ENCODE assay signal across 21 cellular contexts in genomic region chr2:119879502-119879901, GRCh38.
DNase-seq lines count a peak whose midpoint lies in the region; ATAC-seq, FAIRE-seq and TF ChIP-seq lines count a peak whose summit lies in the region.
"Had no signal": no experiment of that assay in that cellular context is flagged by ENCODE, and none has a peak within 500 bp of the region (broad histone marks: within the 10 kb centered on the region; RNA-seq: fewer than 3 reads in every experiment).

No MANE protein-coding gene starts in this region.

- DNase-seq in NCI-H2171 treated with DMSO at 0.1 percent for 48 hours (lab: John Stamatoyannopoulos, UW) (peak; percentile 11), NCI-H2171 (lab: John Stamatoyannopoulos, UW) (no peak), H54 (ENCODE audit: insufficient read length, low spot score) (no peak), NCI-H2081 treated with DMSO at 0.1 percent for 48 hours (lab: John Stamatoyannopoulos, UW) (no peak)
- no peak for DNase-seq in effector memory CD8-positive, alpha-beta T cell
- DNase-seq: 8988T; activated CD4-positive, CD25-positive, alpha-beta regulatory T cell treated with anti-CD3 and anti-CD28 coated beads, Interleukin-2, amount 50 U/mL, for 72 hours; activated naive CD8-positive, alpha-beta T cell treated with anti-CD3 and anti-CD28 coated beads, Interleukin-2, amount 50 U/mL, for 24 hours; brain microvascular endothelial cell; cortex of kidney; GDM1; NCI-H1092 treated with DMSO at 0.1 percent for 48 hours; NCI-H2107; NCI-H69; OCI-M1 had no signal

- H3K27me3 Mint-ChIP-seq in effector memory CD8-positive, alpha-beta T cell: no peaks in the 10 kb centered on the region
- H3K27me3 Mint-ChIP-seq: activated naive CD8-positive, alpha-beta T cell treated with anti-CD3 and anti-CD28 coated beads, Interleukin-2, amount 50 U/mL, for 24 hours; activated T-helper 17 cell treated with anti-CD3 and anti-CD28 coated beads, Interleukin-2, amount 50 U/mL, for 72 hours had no signal

- H3K36me3 Mint-ChIP-seq in effector memory CD8-positive, alpha-beta T cell (ENCODE audit: insufficient read depth): peaks cover 6% of the 10 kb centered on the region

- H3K9me3 Mint-ChIP-seq in effector memory CD8-positive, alpha-beta T cell: no peaks in the 10 kb centered on the region
- H3K9me3 Mint-ChIP-seq: activated naive CD8-positive, alpha-beta T cell treated with anti-CD3 and anti-CD28 coated beads, Interleukin-2, amount 50 U/mL, for 24 hours; activated T-helper 17 cell treated with anti-CD3 and anti-CD28 coated beads, Interleukin-2, amount 50 U/mL, for 72 hours had no signal

- H3K27ac Mint-ChIP-seq in effector memory CD8-positive, alpha-beta T cell: peak overlapping the region in 1 of 2 donors; percentile 71
- H3K27ac Mint-ChIP-seq: activated naive CD8-positive, alpha-beta T cell treated with anti-CD3 and anti-CD28 coated beads, Interleukin-2, amount 50 U/mL, for 24 hours; activated T-helper 17 cell treated with anti-CD3 and anti-CD28 coated beads, Interleukin-2, amount 50 U/mL, for 72 hours had no signal

- peak; percentile 81 for ATAC-seq in HG02678 (IDR thresholded peaks at IDR 0.05; ENCODE audit: unreplicated experiment)
- peak; percentile 91 for ATAC-seq in HG03571 (IDR thresholded peaks at IDR 0.05; ENCODE audit: unreplicated experiment)
- ATAC-seq in effector memory CD8-positive, alpha-beta T cell (replicated peaks): no peak
- no peak for ATAC-seq in GM21515 (IDR thresholded peaks at IDR 0.05; ENCODE audit: unreplicated experiment)
- ATAC-seq: activated naive CD8-positive, alpha-beta T cell treated with anti-CD3 and anti-CD28 coated beads, Interleukin-2, amount 50 U/mL, for 24 hours; activated T-helper 17 cell treated with anti-CD3 and anti-CD28 coated beads, Interleukin-2, amount 50 U/mL, for 72 hours had no signal

- no peak for FAIRE-seq in H54 (lab: Jason Lieb, UNC)
- FAIRE-seq: endothelial cell of umbilical vein, islet of Langerhans had no signal

- H3K4me3 Mint-ChIP-seq in effector memory CD8-positive, alpha-beta T cell: no peak overlapping the region
- H3K4me3 Mint-ChIP-seq: activated naive CD8-positive, alpha-beta T cell treated with anti-CD3 and anti-CD28 coated beads, Interleukin-2, amount 50 U/mL, for 24 hours; activated T-helper 17 cell treated with anti-CD3 and anti-CD28 coated beads, Interleukin-2, amount 50 U/mL, for 72 hours had no signal

- peaks cover 8 to 22% of the 10 kb centered on the region in 2 donors for H3K4me1 Mint-ChIP-seq in effector memory CD8-positive, alpha-beta T cell (ENCODE audit: low read depth in 2 of 2)

- TF ChIP-seq POLR2A in H54 (IDR thresholded peaks at IDR 0.05; ENCODE audit: low read depth, low read length): no peak

Comparison
In these comparisons a context has a peak if more than half of its experiments do, and no peak if none do; other contexts are left out.
1. ATAC-seq: peak in HG02678 (single experiment) and HG03571 (single experiment); none in effector memory CD8-positive, alpha-beta T cell (single experiment) and GM21515 (single experiment).